7 cellular contexts compared by ENCODE assay signal in genomic region chr20:53609501-53610445, GRCh38. TPM values are rescaled to one million over a fixed set of nuclear protein-coding genes. Genes with fewer than 3 reads are reported as not detected.
DNase-seq lines count a peak whose midpoint lies in the region; ATAC-seq and TF ChIP-seq lines count a peak whose summit lies in the region.

No MANE protein-coding gene starts in this region.

- WGBS in tibial nerve, 2 donors, result 62 to 63% methylated on average over 15 of the region's 15 CpGs

- H3K36me3 Mint-ChIP-seq in neural progenitor cell, result no peaks in the 10 kb centered on the region

- H3K27ac Mint-ChIP-seq in neural progenitor cell, result peak overlapping the region; percentile 88

- no peaks in the 10 kb centered on the region for H3K9me3 Mint-ChIP-seq in neural progenitor cell

- no peaks in the 10 kb centered on the region for H3K79me2 ChIP-seq in neural progenitor cell (ENCODE audit: low read depth)

- ATAC-seq in GM21390 (IDR thresholded peaks at IDR 0.05; ENCODE audit: unreplicated experiment), result peak; percentile 40
- ATAC-seq in activated CD4-positive, CD25-positive, alpha-beta regulatory T cell treated with anti-CD3 and anti-CD28 coated beads, Interleukin-2, amount 50 U/mL, for 24 hours, result peak; percentile 63 to 72

- H3K27me3 Mint-ChIP-seq in neural progenitor cell (ENCODE audit: insufficient read depth, low read depth), result peaks cover 5% of the 10 kb centered on the region

- peak overlapping the region; percentile 68 for H3K4me2 ChIP-seq in neural progenitor cell

- H3K27me3 ChIP-seq in neural progenitor cell, result no peaks in the 10 kb centered on the region
- H3K27me3 ChIP-seq in tibial nerve, result no peaks in the 10 kb centered on the region

- DNase-seq in NCI-H128 (lab: John Stamatoyannopoulos, UW; ENCODE audit: unreplicated experiment) (peak; percentile 40), dermis blood vessel endothelial cell (peak; percentile 46), neural progenitor cell (ENCODE audit: low spot score) (peak; percentile 46), tibial nerve (ENCODE audit: low spot score in 2 of 2) (no peak), posterior vena cava (ENCODE audit: low spot score) (no peak)

- H3K4me3 ChIP-seq in neural progenitor cell (peak overlapping the region; percentile 11), tibial nerve (peak overlapping the region in 1 of 4 donors; percentile 15)

- no peak overlapping the region for H3K4me3 Mint-ChIP-seq in neural progenitor cell

- intact Hi-C loops in posterior vena cava (cut with DNase I), result no loop called here

- peak overlapping the region; percentile 91 for H2AFZ ChIP-seq in neural progenitor cell (replicated peaks)

- no peak overlapping the region for H3K9ac ChIP-seq in neural progenitor cell

- peaks cover 21% of the 10 kb centered on the region for H3F3A ChIP-seq in neural progenitor cell (ENCODE audit: low read depth)

- H3K36me3 ChIP-seq in neural progenitor cell, result no peaks in the 10 kb centered on the region
- no peaks in the 10 kb centered on the region for H3K36me3 ChIP-seq in tibial nerve

- peak overlapping the region; percentile 54 for H3K27ac ChIP-seq in neural progenitor cell
- H3K27ac ChIP-seq in tibial nerve, result peak overlapping the region in 3 of 4 donors; percentile 51 to 56 (median 56)

- peaks cover 24% of the 10 kb centered on the region for H3K4me1 ChIP-seq in neural progenitor cell
- H3K4me1 ChIP-seq in tibial nerve, result peaks cover 0 to 37% (median 5%) of the 10 kb centered on the region in 4 donors

- no peak for TF ChIP-seq CTCF in neural progenitor cell (IDR thresholded peaks at IDR 0.05)
- no peak for TF ChIP-seq CTCF in tibial nerve (IDR thresholded peaks at IDR 0.05)

- TF ChIP-seq POLR2A in tibial nerve (IDR thresholded peaks at IDR 0.05), result no peak

- peak in 1 of 2 donors; percentile 32 for TF ChIP-seq EP300 in tibial nerve (IDR thresholded peaks at IDR 0.05)

- peaks cover 30% of the 10 kb centered on the region for H3K4me1 Mint-ChIP-seq in neural progenitor cell

- no peaks in the 10 kb centered on the region for H3K9me3 ChIP-seq in neural progenitor cell (ENCODE audit: low read depth)
- H3K9me3 ChIP-seq in tibial nerve, result no peaks in the 10 kb centered on the region

- no peaks in the 10 kb centered on the region for H4K20me1 ChIP-seq in neural progenitor cell (ENCODE audit: low read depth)

RNA-seq across cellular contexts. Expression of gene ZNF217, which starts 16.1 kb away (rescaled TPM):
- total RNA-seq in dermis blood vessel endothelial cell (17.5 and 17.6 TPM in 2 replicates), neural progenitor cell (ENCODE audit: low replicate concordance) (76.3 and 84.4 TPM in 2 replicates), tibial nerve (10 to 100 TPM; 21.4 to 24.3 (median 23.1) TPM), posterior vena cava (10 to 100 TPM; 18.4 to 22.7 TPM)

Comparison
In these comparisons a context has a peak if more than half of its experiments do, and no peak if none do; other contexts are left out.
1. DNase-seq: peak in NCI-H128 (single experiment), dermis blood vessel endothelial cell (single experiment) and neural progenitor cell (single experiment); none in tibial nerve (0 of 2) and posterior vena cava (single experiment).